Comparison of ENCODE assay signal across 15 cellular contexts in genomic region chr2:230000118-230000841, GRCh38.
DNase-seq lines count a peak whose midpoint lies in the region; ATAC-seq, FAIRE-seq and TF ChIP-seq lines count a peak whose summit lies in the region.
"Had no signal": no experiment of that assay in that cellular context is flagged by ENCODE, and none has a peak within 500 bp of the region (broad histone marks: within the 10 kb centered on the region; RNA-seq: fewer than 3 reads in every experiment).

No MANE protein-coding gene starts in this region.

- H3K4me1 Mint-ChIP-seq in activated CD4-positive, alpha-beta T cell treated with anti-CD3 and anti-CD28 coated beads for 36 hours = peaks cover 2% of the 10 kb centered on the region

- H3K27ac Mint-ChIP-seq in activated CD4-positive, alpha-beta T cell treated with anti-CD3 and anti-CD28 coated beads for 36 hours = no peak overlapping the region

- H3K4me3 Mint-ChIP-seq in activated CD4-positive, alpha-beta T cell treated with anti-CD3 and anti-CD28 coated beads for 36 hours = no peak overlapping the region

- CTCF ChIA-PET in activated CD4-positive, alpha-beta T cell treated with anti-CD3 and anti-CD28 coated beads for 36 hours (lab: Charles Lee) = interaction anchor here (0.7 to 0.8 kb wide), 2 partner anchors 8 to 276 kb away, joined by 3 read pairs; no protein-coding TSS in a partner anchor

- H3K27me3 ChIP-seq in gastroesophageal sphincter = no peaks in the 10 kb centered on the region

- no peaks in the 10 kb centered on the region for H3K4me1 ChIP-seq in gastroesophageal sphincter

- FAIRE-seq in D721Med (lab: Jason Lieb, UNC) = no peak
- FAIRE-seq: A204.1, endometrium, islet of Langerhans had no signal

- H3K9me3 ChIP-seq in gastroesophageal sphincter = no peaks in the 10 kb centered on the region

- ATAC-seq in activated CD4-positive, alpha-beta T cell treated with anti-CD3 and anti-CD28 coated beads for 36 hours = peak; percentile 74
- ATAC-seq in GM21619 (IDR thresholded peaks at IDR 0.05; ENCODE audit: unreplicated experiment) (peak; percentile 91), HG03280 (IDR thresholded peaks at IDR 0.05; ENCODE audit: unreplicated experiment) (peak; percentile 73), gastroesophageal sphincter (no peak)

- POLR2A ChIA-PET in activated CD4-positive, alpha-beta T cell treated with anti-CD3 and anti-CD28 coated beads for 36 hours (lab: Charles Lee) = no interaction called here

- intact Hi-C loops in activated CD4-positive, alpha-beta T cell treated with anti-CD3 and anti-CD28 coated beads for 36 hours (cut with DNase I, micrococcal nuclease) = loop anchor here in 1 of 2 experiments (10.0 kb wide), 1 partner anchor 715 kb away; the partner anchor contains the start of gene CAB39

- 79 to 89% methylated on average over 6 of the region's 6 CpGs for WGBS in gastroesophageal sphincter (ENCODE audit: low coverage in 1 of 2), 2 donors

- peak; percentile 40 for DNase-seq in activated CD4-positive, alpha-beta T cell treated with anti-CD3 and anti-CD28 coated beads for 36 hours
- no peak for DNase-seq in activated CD4-positive, alpha-beta T cell treated with anti-CD3 and anti-CD28 coated beads for 1 hour
- DNase-seq in mesenteric fat pad (ENCODE audit: low spot score) = peak; percentile 26
- DNase-seq in stimulated activated CD4-positive, alpha-beta T cell treated with anti-CD3 and anti-CD28 coated beads, Interleukin-2, amount 100 ng/mL, for 48 hours = no peak
- no peak for DNase-seq in D721Med (ENCODE audit: insufficient read length, low spot score)
- DNase-seq: activated naive CD4-positive, alpha-beta T cell; NCI-H774; posterior cingulate gyrus; T-helper 9 cell had no signal

- no peak overlapping the region for H3K4me3 ChIP-seq in gastroesophageal sphincter

- H3K27me3 Mint-ChIP-seq in activated CD4-positive, alpha-beta T cell treated with anti-CD3 and anti-CD28 coated beads for 36 hours = no peaks in the 10 kb centered on the region

- no peak for TF ChIP-seq EP300 in gastroesophageal sphincter (IDR thresholded peaks at IDR 0.05)

- TF ChIP-seq CTCF in gastroesophageal sphincter (IDR thresholded peaks at IDR 0.05) (no peak), D721Med (IDR thresholded peaks at IDR 0.05; ENCODE audit: insufficient read depth, missing control alignments) (no peak)

- no peak for TF ChIP-seq POLR2A in gastroesophageal sphincter (IDR thresholded peaks at IDR 0.05)

- no peaks in the 10 kb centered on the region for H3K9me3 Mint-ChIP-seq in activated CD4-positive, alpha-beta T cell treated with anti-CD3 and anti-CD28 coated beads for 36 hours (ENCODE audit: low read depth)

- no peaks in the 10 kb centered on the region for H3K36me3 Mint-ChIP-seq in activated CD4-positive, alpha-beta T cell treated with anti-CD3 and anti-CD28 coated beads for 36 hours (ENCODE audit: low read depth)

- no peak overlapping the region for H3K27ac ChIP-seq in gastroesophageal sphincter

- H3K36me3 ChIP-seq in gastroesophageal sphincter = no peaks in the 10 kb centered on the region

Comparison
In these comparisons a context has a peak if more than half of its experiments do, and no peak if none do; other contexts are left out.
1. DNase-seq: peak in activated CD4-positive, alpha-beta T cell treated with anti-CD3 and anti-CD28 coated beads for 36 hours (single experiment) and mesenteric fat pad (single experiment); none in activated CD4-positive, alpha-beta T cell treated with anti-CD3 and anti-CD28 coated beads for 1 hour (single experiment), stimulated activated CD4-positive, alpha-beta T cell treated with anti-CD3 and anti-CD28 coated beads, Interleukin-2, amount 100 ng/mL, for 48 hours (0 of 2) and D721Med (single experiment).